In genomic region chr18:47184419-47185050, GRCh38 we compare ENCODE assay signal across 1 cellular context.
TF ChIP-seq lines count a peak whose summit lies in the region.

No MANE protein-coding gene starts in this region.

TF ChIP-seq in GM23338, 12 proteins besides CTCF, POLR2A, EP300 and RAD21 (continued from another document):
- TF ChIP-seq ZNF462 (CRISPR knock-in tag; IDR thresholded peaks at IDR 0.05), result no peak
- no peak for TF ChIP-seq NANOG (IDR thresholded peaks at IDR 0.05; ENCODE audit: borderline replicate concordance)
- no peak for TF ChIP-seq ZNF114 (CRISPR knock-in tag; IDR thresholded peaks at IDR 0.05)
- no peak for TF ChIP-seq EZH2phosphoT487 (IDR thresholded peaks at IDR 0.05; ENCODE audit: unreplicated experiment)
- no peak for TF ChIP-seq CREB1 (CRISPR knock-in tag; IDR thresholded peaks at IDR 0.05; ENCODE audit: low read depth)
- no peak for TF ChIP-seq ZNF331 (CRISPR knock-in tag; IDR thresholded peaks at IDR 0.05; ENCODE audit: low read depth)
- TF ChIP-seq EZH2 (IDR thresholded peaks at IDR 0.05; ENCODE audit: low read depth, unreplicated experiment), result no peak
